Comparison of ENCODE assay signal across 8 cellular contexts in the genomic region with DNA sequence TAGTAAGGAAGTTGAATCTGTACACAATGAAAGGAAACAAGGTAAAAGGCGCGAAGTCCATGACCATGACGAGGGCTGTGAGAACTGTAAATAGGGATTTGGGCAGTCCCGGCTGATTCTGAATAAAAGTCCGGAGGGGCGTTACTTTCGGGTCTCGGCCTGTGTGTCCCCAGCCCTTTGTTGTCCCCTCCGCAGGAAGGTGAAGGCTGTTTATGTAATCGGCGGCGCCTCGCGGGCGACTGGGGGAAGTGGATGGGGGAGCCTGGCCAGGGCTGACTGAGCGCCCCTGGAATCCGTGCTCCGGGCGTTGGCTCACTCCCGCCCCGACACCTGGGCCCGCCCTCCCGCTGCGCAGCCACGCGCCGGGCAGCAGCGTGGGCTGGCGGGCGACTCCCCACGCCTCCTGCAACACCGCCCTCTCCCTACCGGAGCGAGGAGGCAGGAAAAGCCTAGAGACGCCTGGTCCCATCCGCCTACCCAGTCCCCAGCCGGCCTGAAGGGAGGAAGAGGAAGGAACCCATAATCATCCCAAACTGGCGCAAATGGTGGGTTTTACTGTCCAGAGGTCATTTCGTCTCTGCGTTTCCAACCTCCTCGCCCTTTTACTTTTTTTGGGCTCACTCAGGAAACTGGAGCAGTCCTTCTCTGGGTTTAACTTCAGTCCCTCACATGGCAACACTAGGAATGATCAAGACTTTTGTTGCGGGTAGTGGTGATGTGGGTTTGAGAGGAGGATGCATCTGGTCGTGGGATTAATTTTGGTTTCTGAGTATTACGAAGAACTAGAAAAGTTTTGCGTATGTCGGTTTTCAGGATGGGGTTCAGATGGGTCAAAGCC. TPM values are rescaled to one million over a fixed set of nuclear protein-coding genes. Genes with fewer than 3 reads are reported as not detected.
DNase-seq lines count a peak whose midpoint lies in the region; ATAC-seq and TF ChIP-seq lines count a peak whose summit lies in the region.

No MANE protein-coding gene starts in this region.

- intact Hi-C loops in body of pancreas (cut with DNase I): no loop called here
- intact Hi-C loops in left lung (cut with DNase I): no loop called here

- H3K9me3 ChIP-seq in body of pancreas (no peaks in the 10 kb centered on the region), left lung (no peaks in the 10 kb centered on the region), subcutaneous abdominal adipose tissue (ENCODE audit: control insufficient read depth in 5 of 5, low read length in 5 of 5) (no peaks in the 10 kb centered on the region), BE2C (no peaks in the 10 kb centered on the region)

- H3K4me1 ChIP-seq in body of pancreas (peaks cover 36% of the 10 kb centered on the region), left lung (peaks cover 21 to 36% of the 10 kb centered on the region in 2 donors), subcutaneous abdominal adipose tissue (ENCODE audit: control insufficient read depth in 5 of 5, insufficient read depth in 5 of 5, low read length in 5 of 5) (peaks cover 9 to 40% (median 37%) of the 10 kb centered on the region in 5 donors), BE2C (peaks cover 4% of the 10 kb centered on the region; the same call in 1 of the 2 replicates)

- DNase-seq in D341Med (ENCODE audit: low spot score) (peak; percentile 40), NCI-H226 (peak; percentile 52), body of pancreas (peak; percentile 53 to 72 (median 58)), left lung (peak; percentile 64 to 89), NCI-H1694 treated with DMSO at 0.1 percent for 48 hours (lab: John Stamatoyannopoulos, UW) (no peak), BE2C (no peak)

- peak overlapping the region in 1 of 2 donors; percentile 18 for H3K4me3 ChIP-seq in body of pancreas
- peak overlapping the region; percentile 26 to 44 for H3K4me3 ChIP-seq in left lung
- peak overlapping the region; percentile 23 to 84 (median 69) for H3K4me3 ChIP-seq in subcutaneous abdominal adipose tissue (ENCODE audit: low read depth in 1 of 5, low read length in 5 of 5)
- no peak overlapping the region for H3K4me3 ChIP-seq in BE2C (ENCODE audit: low read depth, low read length)

- peak in 1 of 3 donors; percentile 28 for TF ChIP-seq POLR2A in body of pancreas (IDR thresholded peaks at IDR 0.05)

- H3K9ac ChIP-seq in subcutaneous abdominal adipose tissue (ENCODE audit: low read length in 5 of 5): peak overlapping the region in 2 of 5 donors; percentile 60 to 68

- no peaks in the 10 kb centered on the region for H3K36me3 ChIP-seq in body of pancreas (replicated peaks in 1 of 2; ENCODE audit: insufficient read depth in 1 of 2, low read depth in 2 of 2)
- H3K36me3 ChIP-seq in left lung: no peaks in the 10 kb centered on the region
- H3K36me3 ChIP-seq in subcutaneous abdominal adipose tissue (ENCODE audit: control insufficient read depth in 5 of 5, insufficient read depth in 5 of 5, low read length in 5 of 5): no peaks in the 10 kb centered on the region
- H3K36me3 ChIP-seq in BE2C: no peaks in the 10 kb centered on the region

- TF ChIP-seq CTCF in body of pancreas (IDR thresholded peaks at IDR 0.05): peak in 2 of 7 experiments; percentile 0 to 27
- no peak for TF ChIP-seq CTCF in left lung (IDR thresholded peaks at IDR 0.05)
- no peak for TF ChIP-seq CTCF in BE2C (IDR thresholded peaks at IDR 0.05; ENCODE audit: low read depth, low read length)

- ATAC-seq in body of pancreas (peak; percentile 48), left lung (peak; percentile 68), GM19023 (IDR thresholded peaks at IDR 0.05; ENCODE audit: unreplicated experiment) (no peak)

- H3K27ac ChIP-seq in body of pancreas (peak overlapping the region in 2 of 4 donors; percentile 0 to 30), left lung (peak overlapping the region in 1 of 2 donors; percentile 43), subcutaneous abdominal adipose tissue (ENCODE audit: low read depth, low read length) (peak overlapping the region; percentile 82)

- H3K27me3 ChIP-seq in body of pancreas (no peaks in the 10 kb centered on the region), left lung (peaks cover 18 to 71% of the 10 kb centered on the region in 2 donors), subcutaneous abdominal adipose tissue (ENCODE audit: control insufficient read depth in 5 of 5, insufficient read depth in 4 of 5, low read length in 5 of 5) (peaks cover 12 to 39% (median 25%) of the 10 kb centered on the region in 5 donors), BE2C (peaks cover 79% of the 10 kb centered on the region)

- WGBS in body of pancreas, 2 donors: 2 to 4% methylated on average over 17 to 46 of the region's 46 CpGs

RNA-seq across cellular contexts. Expression of a gene that starts 12.1 kb away (rescaled TPM):
- total RNA-seq in body of pancreas: under 1 TPM in 1 of 2 donors, not detected in 1; 0.26 TPM
- under 1 TPM; 0.39 to 0.99 TPM for total RNA-seq in left lung
- not detected for polyA plus RNA-seq in BE2C (2012; ENCODE audit: insufficient read depth, insufficient read length, low read depth)

RNA-seq across cellular contexts. Expression of a gene that starts 25.2 kb away (rescaled TPM):
- total RNA-seq in body of pancreas: 1 to 10 TPM in 1 of 2 donors, not detected in 1; 1.6 TPM
- total RNA-seq in left lung: 1 to 10 TPM; 2.7 to 3.2 TPM
- polyA plus RNA-seq in BE2C (2012; ENCODE audit: insufficient read depth, insufficient read length, low read depth): 11.4 TPM

RNA-seq across cellular contexts. Expression of a gene that starts 33.8 kb away (rescaled TPM):
- total RNA-seq in body of pancreas (10 to 100 TPM; 18.9 to 34.3 TPM), left lung (10 to 100 TPM; 57.0 to 60.0 TPM)
- polyA plus RNA-seq in BE2C (2012; ENCODE audit: insufficient read depth, insufficient read length, low read depth): 84.4 TPM

RNA-seq across cellular contexts. Expression of a gene that starts 35.1 kb away (rescaled TPM):
- total RNA-seq in body of pancreas (not detected), left lung (not detected)
- polyA plus RNA-seq in BE2C (2012; ENCODE audit: insufficient read depth, insufficient read length, low read depth): not detected

RNA-seq across cellular contexts. Expression of a gene that starts 39.7 kb away (rescaled TPM):
- total RNA-seq in body of pancreas: 10 to 100 TPM in 1 of 2 donors, 1 to 10 TPM in 1; 7.6 to 18.7 TPM
- 10 to 100 TPM; 21.3 to 24.7 TPM for total RNA-seq in left lung
- polyA plus RNA-seq in BE2C (2012; ENCODE audit: insufficient read depth, insufficient read length, low read depth): 93.2 TPM

Comparison
In these comparisons a context has a peak if more than half of its experiments do, and no peak if none do; other contexts are left out.
1. DNase-seq: peak in D341Med (single experiment), NCI-H226 (single experiment), body of pancreas (4 of 4) and left lung (2 of 2); none in NCI-H1694 treated with DMSO at 0.1 percent for 48 hours (single experiment) and BE2C (single experiment).